9 cellular contexts compared by ENCODE assay signal in the genomic region with DNA sequence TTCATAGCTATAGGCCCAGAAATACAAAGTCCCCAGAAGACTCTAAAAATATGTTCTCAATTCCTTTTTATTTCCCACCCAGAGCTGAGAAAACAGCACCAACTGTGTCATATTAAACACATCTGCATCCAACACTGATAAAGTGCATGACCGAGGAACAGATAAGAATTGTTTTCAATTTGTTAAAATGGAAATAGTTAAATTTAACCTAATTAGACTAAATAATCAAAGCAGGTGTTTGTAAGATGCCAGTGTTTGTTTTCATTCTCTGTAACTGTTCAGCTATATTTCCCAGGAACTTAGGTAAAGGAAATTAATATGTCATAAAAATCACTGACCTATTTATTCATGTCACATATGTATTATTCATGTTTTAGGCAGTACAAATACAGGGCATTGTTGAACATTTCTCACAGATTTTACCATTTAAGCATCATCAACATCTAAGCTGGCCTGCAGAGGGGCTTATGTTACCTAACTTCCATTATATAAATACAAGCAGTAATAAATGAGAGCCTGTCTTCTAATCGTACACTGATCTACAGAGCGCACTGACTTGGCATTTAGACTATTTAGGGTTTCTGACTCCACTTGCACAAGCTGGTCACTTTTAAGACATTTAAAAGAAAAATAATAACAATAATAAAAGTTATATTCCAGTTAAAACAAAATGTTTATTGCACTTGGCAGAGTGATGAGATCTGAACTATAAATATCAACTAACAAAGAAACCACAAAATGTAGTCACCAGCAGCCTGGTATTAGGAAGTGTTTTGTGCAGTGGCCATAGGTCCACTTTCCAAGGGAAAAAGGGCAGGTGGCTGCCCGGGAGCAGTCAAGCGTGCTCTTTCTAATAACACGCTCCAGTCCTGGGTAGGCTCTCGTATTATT.
DNase-seq lines count a peak whose midpoint lies in the region; ATAC-seq and TF ChIP-seq lines count a peak whose summit lies in the region.
"Had no signal": no experiment of that assay in that cellular context is flagged by ENCODE, and none has a peak within 500 bp of the region (broad histone marks: within the 10 kb centered on the region; RNA-seq: fewer than 3 reads in every experiment).

No MANE protein-coding gene starts in this region.

- no peaks in the 10 kb centered on the region for H3K9me3 ChIP-seq in right lobe of liver
- H3K9me3 ChIP-seq in neural progenitor cell (ENCODE audit: low read depth) = no peaks in the 10 kb centered on the region

- H3K27me3 ChIP-seq in right lobe of liver (no peaks in the 10 kb centered on the region), neural progenitor cell (no peaks in the 10 kb centered on the region)

- no peak overlapping the region for H3K4me2 ChIP-seq in neural progenitor cell

- H3K4me3 ChIP-seq in astrocyte of the spinal cord (ENCODE audit: low read depth, low read length) (no peak overlapping the region), right lobe of liver (no peak overlapping the region), neural progenitor cell (no peak overlapping the region)

- H3K36me3 ChIP-seq in right lobe of liver (no peaks in the 10 kb centered on the region), neural progenitor cell (no peaks in the 10 kb centered on the region)

- H4K20me1 ChIP-seq in neural progenitor cell (ENCODE audit: low read depth) = no peaks in the 10 kb centered on the region

- no peaks in the 10 kb centered on the region for H3F3A ChIP-seq in neural progenitor cell (ENCODE audit: low read depth)

- no peak overlapping the region for H2AFZ ChIP-seq in neural progenitor cell (replicated peaks)

- no peak overlapping the region for H3K4me3 Mint-ChIP-seq in neural progenitor cell

- peak; percentile 19 for ATAC-seq in Right ventricle myocardium inferior
- peak in 3 of 4 donors; percentile 31 to 46 (median 33) for ATAC-seq in right lobe of liver
- no peak for ATAC-seq in HG03097 (IDR thresholded peaks at IDR 0.05; ENCODE audit: low FRiP score, unreplicated experiment)

- H3K27ac ChIP-seq in right lobe of liver = peak overlapping the region in 2 of 3 donors; percentile 74 to 82
- no peak overlapping the region for H3K27ac ChIP-seq in neural progenitor cell

- peaks cover 4% of the 10 kb centered on the region for H3K4me1 Mint-ChIP-seq in neural progenitor cell

- no peaks in the 10 kb centered on the region for H3K27me3 Mint-ChIP-seq in neural progenitor cell (ENCODE audit: insufficient read depth, low read depth)

- peaks cover 0 to 32% (median 12%) of the 10 kb centered on the region in 4 donors for H3K4me1 ChIP-seq in right lobe of liver
- no peaks in the 10 kb centered on the region for H3K4me1 ChIP-seq in neural progenitor cell

- intact Hi-C loops in Right ventricle myocardium inferior (cut with DNase I) (no loop called here), cardiac septum (cut with DNase I) (no loop called here), right lobe of liver (cut with DNase I) (no loop called here)

- H3K79me2 ChIP-seq in neural progenitor cell (ENCODE audit: low read depth) = no peaks in the 10 kb centered on the region

- TF ChIP-seq POLR2A in right lobe of liver (IDR thresholded peaks at IDR 0.05) = no peak

- DNase-seq in Right ventricle myocardium inferior (ENCODE audit: missing footprints) (no peak), cardiac septum (ENCODE audit: low spot score) (no peak), astrocyte of the spinal cord (ENCODE audit: low read depth, low spot score) (peak; percentile 89), right lobe of liver (no peak), neural progenitor cell (ENCODE audit: low spot score) (no peak)
- no peak for DNase-seq in activated effector memory CD4-positive, alpha-beta T cell treated with anti-CD3 and anti-CD28 coated beads, Interleukin-2, amount 50 U/mL, for 16 hours
- no peak for DNase-seq in activated CD8-positive, alpha-beta memory T cell treated with anti-CD3 and anti-CD28 coated beads, Interleukin-2, amount 50 U/mL, for 48 hours
- DNase-seq: DND-41 had no signal

- TF ChIP-seq CTCF in astrocyte of the spinal cord (IDR thresholded peaks at IDR 0.05; ENCODE audit: low read depth, low read length) (no peak), right lobe of liver (IDR thresholded peaks at IDR 0.05) (no peak), neural progenitor cell (IDR thresholded peaks at IDR 0.05) (no peak)

- H3K27ac Mint-ChIP-seq in neural progenitor cell = no peak overlapping the region

- in situ Hi-C loops in astrocyte of the spinal cord (cut with HindIII; ENCODE audit: low sequenced_read_pairs) = no loop called here

- H3K36me3 Mint-ChIP-seq in neural progenitor cell = no peaks in the 10 kb centered on the region

- WGBS in right lobe of liver (ENCODE audit: insufficient coverage, low coverage, low lambda C conversion rate, missing lambda C conversion rate) = 69% methylated on average over 5 of the region's 7 CpGs

- no peaks in the 10 kb centered on the region for H3K9me3 Mint-ChIP-seq in neural progenitor cell

- H3K9ac ChIP-seq in neural progenitor cell = no peak overlapping the region
